ENCODE assay signal across 5 cellular contexts in the genomic region with DNA sequence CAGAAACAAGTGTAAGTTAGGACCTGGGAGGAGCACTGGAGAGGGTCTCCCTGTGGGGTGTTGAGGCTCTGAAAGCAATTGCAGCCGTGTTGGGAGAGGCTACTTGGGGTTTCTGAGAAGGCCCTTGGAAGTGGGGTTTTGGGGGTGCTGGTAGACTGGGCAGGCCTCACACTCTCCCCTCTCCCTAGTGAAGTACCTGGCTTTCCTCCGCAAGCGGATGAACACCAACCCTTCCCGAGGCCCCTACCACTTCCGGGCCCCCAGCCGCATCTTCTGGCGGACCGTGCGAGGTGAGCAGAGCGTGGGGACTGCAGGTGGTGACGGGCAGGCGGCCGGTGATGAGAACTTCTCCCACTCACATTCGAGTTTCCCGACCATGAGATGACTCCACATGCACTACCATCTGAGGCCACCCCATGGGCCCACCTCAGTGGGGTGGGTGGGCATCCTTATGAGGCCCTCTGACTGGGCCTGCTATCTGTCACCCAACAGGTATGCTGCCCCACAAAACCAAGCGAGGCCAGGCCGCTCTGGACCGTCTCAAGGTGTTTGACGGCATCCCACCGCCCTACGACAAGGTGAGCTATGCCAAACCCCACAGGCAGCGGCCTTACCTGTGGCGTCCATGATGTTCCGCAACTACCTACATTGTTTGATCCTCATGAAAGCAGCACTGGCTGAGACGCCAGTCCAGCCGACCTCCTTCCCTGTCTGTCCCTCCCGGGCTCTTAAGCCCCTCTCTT. TPM values are rescaled to one million over a fixed set of nuclear protein-coding genes. Genes with fewer than 3 reads are reported as not detected.
DNase-seq lines count a peak whose midpoint lies in the region; TF ChIP-seq lines count a peak whose summit lies in the region.
"Had no signal": no experiment of that assay in that cellular context is flagged by ENCODE, and none has a peak within 500 bp of the region (broad histone marks: within the 10 kb centered on the region; RNA-seq: fewer than 3 reads in every experiment).

No MANE protein-coding gene starts in this region.

- TF ChIP-seq CTCF in brain (conservative IDR thresholded peaks at IDR 0.05), result no peak

- H3K4me1 ChIP-seq in CD4-positive, alpha-beta memory T cell (ENCODE audit: insufficient read depth, low read length), result peaks cover 60% of the 10 kb centered on the region

- DNase-seq in CD4-positive, alpha-beta memory T cell, result no peak
- DNase-seq in NCI-H1930 (lab: John Stamatoyannopoulos, UW) (no peak), medulla oblongata (ENCODE audit: extremely low spot score) (no peak)
- DNase-seq: GDM1 had no signal

- peaks cover 56 to 69% of the 10 kb centered on the region in 2 donors for H3K36me3 Mint-ChIP-seq in CD4-positive, alpha-beta memory T cell
- peaks cover 55% of the 10 kb centered on the region for H3K36me3 Mint-ChIP-seq in brain

- H3K9me3 ChIP-seq in CD4-positive, alpha-beta memory T cell (ENCODE audit: control insufficient read depth in 1 of 2, low read length in 2 of 2), result no peaks in the 10 kb centered on the region

- H3K27me3 ChIP-seq in CD4-positive, alpha-beta memory T cell (ENCODE audit: insufficient read depth, low read length), result no peaks in the 10 kb centered on the region

- H3K4me3 ChIP-seq in CD4-positive, alpha-beta memory T cell (ENCODE audit: low read length in 2 of 2), result peak overlapping the region in 1 of 2 donors; percentile 98

- H3K9me3 Mint-ChIP-seq in CD4-positive, alpha-beta memory T cell, result peaks cover 0 to 17% (median under 1%) of the 10 kb centered on the region in 8 donors
- peaks cover 0 to 6% (median 3%) of the 10 kb centered on the region in 5 experiments for H3K9me3 Mint-ChIP-seq in brain

- peak overlapping the region; percentile 85 for H3K27ac ChIP-seq in CD4-positive, alpha-beta memory T cell (ENCODE audit: low read depth, low read length)

- H3K27ac Mint-ChIP-seq in CD4-positive, alpha-beta memory T cell, result peak overlapping the region; percentile 95 to 98 (median 98)
- peak overlapping the region in 4 of 5 experiments; percentile 43 to 98 (median 85) for H3K27ac Mint-ChIP-seq in brain

- CTCF ChIA-PET in CD4-positive, alpha-beta memory T cell (lab: Charles Lee; ENCODE audit: partially characterized antibody), result interaction anchor here (2.9 kb wide), 1 partner anchor 21 kb away, joined by 11 read pairs; no protein-coding TSS in a partner anchor

- peaks cover 49% of the 10 kb centered on the region for H3K36me3 ChIP-seq in CD4-positive, alpha-beta memory T cell (ENCODE audit: insufficient read depth, low read length)

- intact Hi-C loops in CD4-positive, alpha-beta memory T cell (cut with micrococcal nuclease), result no loop called here

- peaks cover 27 to 73% (median 51%) of the 10 kb centered on the region in 4 donors for H3K4me1 Mint-ChIP-seq in CD4-positive, alpha-beta memory T cell
- H3K4me1 Mint-ChIP-seq in brain, result peaks cover 26% of the 10 kb centered on the region

- no peaks in the 10 kb centered on the region for H3K27me3 Mint-ChIP-seq in CD4-positive, alpha-beta memory T cell
- H3K27me3 Mint-ChIP-seq in brain, result peaks cover 15% of the 10 kb centered on the region

- POLR2A ChIA-PET in CD4-positive, alpha-beta memory T cell (lab: Charles Lee; ENCODE audit: partially characterized antibody), result interaction anchor here (0.7 to 3.6 kb wide), 9 partner anchors 12 to 186 kb away, joined by 3 to 31 read pairs (median 8); a partner anchor contains a TSS

- H3K4me3 Mint-ChIP-seq in CD4-positive, alpha-beta memory T cell, result peak overlapping the region; percentile 94 to 100 (median 98)
- peak overlapping the region; percentile 50 to 100 (median 96) for H3K4me3 Mint-ChIP-seq in brain

RNA-seq across cellular contexts. Expression of a gene that starts 3.0 kb away (rescaled TPM):
- 1,000 to 10,000 TPM; 5,517 to 5,661 TPM for total RNA-seq in CD4-positive, alpha-beta memory T cell
- 1,000 to 10,000 TPM; 1,827 to 3,046 TPM for polyA plus RNA-seq in CD4-positive, alpha-beta memory T cell
- 2,708 TPM for polyA plus RNA-seq in brain (ENCODE audit: insufficient read depth, low read depth, low replicate concordance)

RNA-seq across cellular contexts. Expression of a gene that starts 5.8 kb away (rescaled TPM):
- 1,000 to 10,000 TPM; 3,135 to 3,272 TPM for total RNA-seq in CD4-positive, alpha-beta memory T cell
- 1,000 to 10,000 TPM; 1,691 to 2,012 TPM for polyA plus RNA-seq in CD4-positive, alpha-beta memory T cell
- 6,171 TPM for polyA plus RNA-seq in brain (ENCODE audit: insufficient read depth, low read depth, low replicate concordance)

RNA-seq across cellular contexts. Expression of a gene that starts 16.4 kb away (rescaled TPM):
- 100 to 1,000 TPM; 114 to 115 TPM for total RNA-seq in CD4-positive, alpha-beta memory T cell
- 100 to 1,000 TPM; 145 to 252 TPM for polyA plus RNA-seq in CD4-positive, alpha-beta memory T cell
- 8.0 TPM for polyA plus RNA-seq in brain (ENCODE audit: insufficient read depth, low read depth, low replicate concordance)

RNA-seq across cellular contexts. Expression of a gene that starts 22.0 kb away (rescaled TPM):
- total RNA-seq in CD4-positive, alpha-beta memory T cell, result 10 to 100 TPM; 21.9 to 25.8 TPM
- polyA plus RNA-seq in CD4-positive, alpha-beta memory T cell, result 10 to 100 TPM; 40.2 to 42.5 TPM
- 80.4 TPM for polyA plus RNA-seq in brain (ENCODE audit: insufficient read depth, low read depth, low replicate concordance)

RNA-seq across cellular contexts. Expression of a gene that starts 37.3 kb away (rescaled TPM):
- total RNA-seq in CD4-positive, alpha-beta memory T cell, result 1 to 10 TPM; 2.4 to 2.5 TPM
- polyA plus RNA-seq in CD4-positive, alpha-beta memory T cell, result 1 to 10 TPM; 1.2 to 1.5 TPM
- polyA plus RNA-seq in brain (ENCODE audit: insufficient read depth, low read depth, low replicate concordance), result 14.2 TPM

Comparison
In these comparisons a context has a peak if more than half of its experiments do, and no peak if none do; other contexts are left out.
1. RNA of a gene that starts 16.4 kb away (polyA plus RNA-seq): 145 to 252 TPM in CD4-positive, alpha-beta memory T cell; 8.0 TPM in brain (single experiment); every median in the first group is over 10 times any median in the second.